8 cellular contexts compared by ENCODE assay signal in the genomic region with DNA sequence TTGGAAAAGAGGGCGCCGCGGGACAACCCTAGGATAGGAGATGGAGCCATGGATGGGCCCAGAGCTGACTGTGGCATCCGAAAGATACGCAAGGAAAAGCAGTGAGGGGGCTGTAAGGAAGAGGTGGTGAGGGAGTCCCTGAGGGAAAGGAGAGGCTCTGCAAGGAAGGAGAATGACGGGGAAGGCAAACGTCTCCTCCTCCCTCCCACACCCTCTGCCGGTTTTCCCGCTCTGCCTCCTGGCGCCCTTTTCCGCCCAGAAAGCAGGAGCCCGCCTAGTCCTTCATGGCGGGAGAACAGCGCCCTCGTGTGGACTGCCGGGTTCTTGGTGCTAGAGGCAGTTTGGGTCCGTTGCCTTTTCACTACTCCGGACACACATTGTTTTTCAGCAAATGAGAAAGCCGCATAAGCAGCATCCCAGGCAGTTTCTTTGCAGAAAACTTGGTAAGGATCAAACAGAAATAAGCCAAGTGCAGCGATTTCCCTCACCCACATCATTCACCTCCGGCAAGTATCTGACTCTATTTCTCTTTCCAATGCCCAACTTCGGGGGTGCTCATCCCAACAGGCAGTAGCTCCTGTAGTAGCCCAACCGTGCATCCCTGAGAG.
DNase-seq lines count a peak whose midpoint lies in the region; ATAC-seq and TF ChIP-seq lines count a peak whose summit lies in the region.

No MANE protein-coding gene starts in this region.

- H3K4me3 ChIP-seq in Peyer's patch (no peak overlapping the region), neutrophil (ENCODE audit: low read depth in 1 of 2, low read length in 1 of 2) (no peak overlapping the region), thyroid gland (replicated peaks in 1 of 3) (no peak overlapping the region)

- no peaks in the 10 kb centered on the region for H3K9me3 ChIP-seq in Peyer's patch
- H3K9me3 ChIP-seq in neutrophil, result no peaks in the 10 kb centered on the region
- no peaks in the 10 kb centered on the region for H3K9me3 ChIP-seq in thyroid gland

- no peaks in the 10 kb centered on the region for H3K4me1 ChIP-seq in Peyer's patch
- H3K4me1 ChIP-seq in neutrophil (ENCODE audit: control insufficient read depth in 1 of 2, insufficient read depth in 1 of 2, low read depth in 1 of 2, low read length in 1 of 2), result no peaks in the 10 kb centered on the region
- no peaks in the 10 kb centered on the region for H3K4me1 ChIP-seq in thyroid gland

- H3K27me3 ChIP-seq in Peyer's patch (no peaks in the 10 kb centered on the region), neutrophil (peaks cover 29% of the 10 kb centered on the region), thyroid gland (no peaks in the 10 kb centered on the region)

- intact Hi-C loops in thyroid gland (cut with DNase I), result loop anchor here (5.0 kb wide), 1 partner anchor 108 kb away; no protein-coding TSS in a partner anchor

- H3K36me3 ChIP-seq in Peyer's patch, result no peaks in the 10 kb centered on the region
- H3K36me3 ChIP-seq in neutrophil, result no peaks in the 10 kb centered on the region
- H3K36me3 ChIP-seq in thyroid gland, result no peaks in the 10 kb centered on the region

- DNase-seq in GM10266 (ENCODE audit: extremely low spot score) (peak; percentile 59), Peyer's patch (peak; percentile 40 to 91 (median 89)), foreskin melanocyte (peak; percentile 66), thyroid gland (peak; percentile 84 to 90)
- peak; percentile 13 for DNase-seq in activated T-helper 9 cell treated with anti-CD3 and anti-CD28 coated beads, Interleukin-2, amount 50 U/mL, for 16 hours (ENCODE audit: low read depth)

- H3K27ac ChIP-seq in Peyer's patch (peak overlapping the region in 1 of 4 donors; percentile 4), neutrophil (no peak overlapping the region), thyroid gland (no peak overlapping the region)

- 30 to 36% methylated on average over 23 of the region's 23 CpGs for WGBS in thyroid gland, 2 donors

- TF ChIP-seq CTCF in GM10266 (IDR thresholded peaks at IDR 0.05; ENCODE audit: control insufficient read depth, insufficient read depth, low read depth, missing control alignments) (peak; percentile 84), Peyer's patch (IDR thresholded peaks at IDR 0.05) (peak; percentile 40 to 85 (median 72)), neutrophil (IDR thresholded peaks at IDR 0.05) (peak; percentile 43), thyroid gland (IDR thresholded peaks at IDR 0.05) (peak in 5 of 6 experiments; percentile 70 to 95 (median 88))

- TF ChIP-seq POLR2A in Peyer's patch (IDR thresholded peaks at IDR 0.05) (no peak), thyroid gland (IDR thresholded peaks at IDR 0.05) (no peak)

- ATAC-seq in HG02938 (IDR thresholded peaks at IDR 0.05; ENCODE audit: unreplicated experiment), result peak; percentile 61
- no peak for ATAC-seq in GM18517 (IDR thresholded peaks at IDR 0.05; ENCODE audit: unreplicated experiment)

Comparison
In these comparisons a context has a peak if more than half of its experiments do, and no peak if none do; other contexts are left out.
1. DNase-seq: peak in every context shown above with its lines; median percentile 89 in Peyer's patch; 87 in thyroid gland; 66 in foreskin melanocyte; 59 in GM10266; 13 in activated T-helper 9 cell treated with anti-CD3 and anti-CD28 coated beads, Interleukin-2, amount 50 U/mL, for 16 hours.